ENCODE assay signal across 11 cellular contexts in genomic region chr15:29566914-29567313, GRCh38.
A peak's percentile ranks its signal among the peaks of the same experiment; 100 is the strongest.
DNase-seq lines count a peak whose midpoint lies in the region; ATAC-seq and TF ChIP-seq lines count a peak whose summit lies in the region.
"Had no signal": no experiment of that assay in that cellular context is flagged by ENCODE, and none has a peak within 500 bp of the region (broad histone marks: within the 10 kb centered on the region; RNA-seq: fewer than 3 reads in every experiment).

No MANE protein-coding gene starts in this region.

- no peaks in the 10 kb centered on the region for H3K9me2 ChIP-seq in HCT116 (ENCODE audit: insufficient read depth)

- BruUV-seq in HCT116 (replicated peaks; lab: Mats Ljungman, UMichigan), result no TSS peak

- H3K4me1 Mint-ChIP-seq in WTC11, result peaks cover 25% of the 10 kb centered on the region
- peaks cover 21% of the 10 kb centered on the region for H3K4me1 Mint-ChIP-seq in neural crest cell
- peaks cover 11% of the 10 kb centered on the region for H3K4me1 Mint-ChIP-seq in CD8-positive, alpha-beta T cell (ENCODE audit: low read depth)

- intact Hi-C loops in HCT116 (cut with micrococcal nuclease), result loop anchor here (10.0 kb wide), 2 partner anchors 52 to 572 kb away; no protein-coding TSS in a partner anchor
- intact Hi-C loops in CD8-positive, alpha-beta T cell (cut with DNase I, micrococcal nuclease), result no loop called here

- H3K27me3 Mint-ChIP-seq in WTC11 (ENCODE audit: low read depth) (peaks cover 18% of the 10 kb centered on the region), neural crest cell (ENCODE audit: low read depth) (peaks cover 46% of the 10 kb centered on the region)
- H3K27me3 Mint-ChIP-seq in CD8-positive, alpha-beta T cell (ENCODE audit: low read depth), result peaks cover 31% of the 10 kb centered on the region

- RAD21 ChIA-PET in HCT116 (lab: Charles Lee; ENCODE audit: low non-redundant PET in 1 of 2, low total read pairs in 2 of 2, uncharacterized antibody in 2 of 2, unreplicated experiment in 2 of 2), result no interaction called here

- peaks cover 5 to 31% (median 20%) of the 10 kb centered on the region in 11 experiments; a peak in 21 of 22 replicates for H3K9me3 ChIP-seq in BLaER1 treated with 17β-estradiol and CSF1 and Interleukin-3, amounts not matched to agents 10 nM and 100 nM (replicated peaks in 1 of 11)
- H3K9me3 ChIP-seq in HCT116 (ENCODE audit: control insufficient read depth in 1 of 2, insufficient read depth in 1 of 2, low read depth in 1 of 2, low read length in 2 of 2), result no peaks in the 10 kb centered on the region
- no peaks in the 10 kb centered on the region for H3K9me3 ChIP-seq in CD8-positive, alpha-beta T cell (ENCODE audit: low read length)
- H3K9me3 ChIP-seq: SJCRH30 had no signal

- peak overlapping the region in 6 of 11 experiments; percentile 12 to 56 (median 31); a peak in 8 of 22 replicates for H3K4me2 ChIP-seq in BLaER1 treated with 17β-estradiol and CSF1 and Interleukin-3, amounts not matched to agents 10 nM and 100 nM
- H3K4me2 ChIP-seq in HCT116 (ENCODE audit: low read length), result 0 out of 2 replicates have a peak overlapping the region, but pooled peaks have one; percentile 14

- H3K4me3 ChIP-seq in BLaER1 treated with 17β-estradiol and CSF1 and Interleukin-3, amounts not matched to agents 10 nM and 100 nM, result no peak overlapping the region
- no peak overlapping the region for H3K4me3 ChIP-seq in HCT116 (replicated peaks in 1 of 2; ENCODE audit: low read depth in 1 of 2, low read length in 2 of 2)
- H3K4me3 ChIP-seq in CD8-positive, alpha-beta T cell (ENCODE audit: low read depth, low read length), result no peak overlapping the region
- H3K4me3 ChIP-seq: SJCRH30 had no signal

- H3K36me3 Mint-ChIP-seq in WTC11, result peaks cover 2% of the 10 kb centered on the region; the same call in 1 of the 2 replicates
- H3K36me3 Mint-ChIP-seq in neural crest cell (ENCODE audit: low read depth), result peaks cover 2% of the 10 kb centered on the region
- H3K36me3 Mint-ChIP-seq in CD8-positive, alpha-beta T cell, result no peaks in the 10 kb centered on the region

- no peak overlapping the region for H2AFZ ChIP-seq in HCT116 (ENCODE audit: low read depth, low read length, poor library complexity, severe bottlenecking)

- TF ChIP-seq CTCF in HCT116 (IDR thresholded peaks at IDR 0.05 in 2 of 3, conservative IDR thresholded peaks at IDR 0.05 in 1 of 3; ENCODE audit: borderline replicate concordance in 1 of 3, insufficient read depth in 1 of 3, low read depth in 2 of 3, low read length in 2 of 3) (no peak), WTC11 (IDR thresholded peaks at IDR 0.05) (no peak), neural crest cell (conservative IDR thresholded peaks at IDR 0.05) (no peak)
- no peak for TF ChIP-seq CTCF in CD8-positive, alpha-beta T cell (IDR thresholded peaks at IDR 0.05)

- ATAC-seq in HCT116 (peak; percentile 43), WTC11 (no peak; the same call in 1 of the 2 replicates)
- ATAC-seq in CD8-positive, alpha-beta T cell, result no peak

- POLR2A ChIA-PET in HCT116 (lab: Charles Lee) (no interaction called here), WTC11 (lab: Charles Lee) (no interaction called here)
- POLR2A ChIA-PET in CD8-positive, alpha-beta T cell (lab: Charles Lee), result no interaction called here

- H3K27ac Mint-ChIP-seq in WTC11 (peak overlapping the region; percentile 94; the same call in 1 of the 2 replicates), neural crest cell (ENCODE audit: unreplicated experiment) (no peak overlapping the region)
- H3K27ac Mint-ChIP-seq in CD8-positive, alpha-beta T cell, result no peak overlapping the region

- no peaks in the 10 kb centered on the region for H4K20me1 ChIP-seq in BLaER1 treated with 17β-estradiol and CSF1 and Interleukin-3, amounts not matched to agents 10 nM and 100 nM
- no peaks in the 10 kb centered on the region for H4K20me1 ChIP-seq in HCT116 (ENCODE audit: insufficient read depth)

- no peak overlapping the region for H3K9ac ChIP-seq in BLaER1 treated with 17β-estradiol and CSF1 and Interleukin-3, amounts not matched to agents 10 nM and 100 nM
- H3K9ac ChIP-seq in HCT116 (ENCODE audit: low read length), result no peak overlapping the region

- H3K79me2 ChIP-seq in HCT116 (ENCODE audit: insufficient read depth, low read length), result no peaks in the 10 kb centered on the region

- H3K9me3 Mint-ChIP-seq in WTC11, result peaks cover 8% of the 10 kb centered on the region
- no peaks in the 10 kb centered on the region for H3K9me3 Mint-ChIP-seq in neural crest cell
- no peaks in the 10 kb centered on the region for H3K9me3 Mint-ChIP-seq in CD8-positive, alpha-beta T cell

- H3K4me3 Mint-ChIP-seq in WTC11, result no peak overlapping the region
- H3K4me3 Mint-ChIP-seq in neural crest cell, result peak overlapping the region; percentile 25
- H3K4me3 Mint-ChIP-seq in CD8-positive, alpha-beta T cell, result no peak overlapping the region

- no peak for TF ChIP-seq RAD21 in HCT116 (IDR thresholded peaks at IDR 0.05; ENCODE audit: low read depth)

- no peak for TF ChIP-seq POLR2A in HCT116 (IDR thresholded peaks at IDR 0.05; ENCODE audit: borderline replicate concordance, extremely low read depth, insufficient read depth, insufficient read length)

- DNase-seq in HCT116 (ENCODE audit: low read depth, low spot score) (no peak), WTC11 (ENCODE audit: low spot score) (peak; percentile 39), neural crest cell (ENCODE audit: low read depth, low spot score) (no peak)
- DNase-seq in CD8-positive, alpha-beta T cell, result no peak
- DNase-seq in activated T-cell treated with anti-CD3 and anti-CD28 coated beads, Interleukin-2, amount 50 U/mL, for 48 hours, result no peak
- no peak for DNase-seq in stimulated activated CD4-positive, alpha-beta T cell treated with anti-CD3 and anti-CD28 coated beads, Interleukin-4, amount 100 ng/mL, for 1 hour
- DNase-seq: HCEC 1CT, IMR-90, NCI-H1694, SJCRH30 had no signal

- H3K4me1 ChIP-seq in BLaER1 treated with 17β-estradiol and CSF1 and Interleukin-3, amounts not matched to agents 10 nM and 100 nM, result peaks cover 0 to 41% (median 20%) of the 10 kb centered on the region in 10 experiments; a peak in 15 of 20 replicates
- peaks cover 7% of the 10 kb centered on the region in 2 experiments; a peak in 3 of 4 replicates for H3K4me1 ChIP-seq in HCT116 (ENCODE audit: control insufficient read depth in 1 of 2, insufficient read depth in 2 of 2, low read length in 2 of 2)
- H3K4me1 ChIP-seq in CD8-positive, alpha-beta T cell (ENCODE audit: insufficient read depth, low read length), result no peaks in the 10 kb centered on the region
- H3K4me1 ChIP-seq: SJCRH30 had no signal

- H3K27ac ChIP-seq in BLaER1 treated with 17β-estradiol and CSF1 and Interleukin-3, amounts not matched to agents 10 nM and 100 nM, result no peak overlapping the region
- H3K27ac ChIP-seq in HCT116 (ENCODE audit: low read depth, low read length), result no peak overlapping the region
- H3K27ac ChIP-seq in CD8-positive, alpha-beta T cell (ENCODE audit: low read depth, low read length), result no peak overlapping the region
- H3K27ac ChIP-seq: SJCRH30 had no signal

- CTCF ChIA-PET in HCT116 (lab: Charles Lee), result interaction anchor here (3.1 kb wide), 1 partner anchor 116 kb away, joined by 9 read pairs; no protein-coding TSS in a partner anchor
- CTCF ChIA-PET in WTC11 (lab: Charles Lee), result interaction anchor here (0.9 to 3.7 kb wide), 3 partner anchors 46 to 427 kb away, joined by 3 to 24 read pairs (median 6); no protein-coding TSS in a partner anchor
- CTCF ChIA-PET in CD8-positive, alpha-beta T cell (lab: Charles Lee), result no interaction called here

- H3K27me3 ChIP-seq in BLaER1 treated with 17β-estradiol and CSF1 and Interleukin-3, amounts not matched to agents 10 nM and 100 nM, result no peaks in the 10 kb centered on the region
- H3K27me3 ChIP-seq in HCT116 (ENCODE audit: insufficient read depth, low read length), result peaks cover 6% of the 10 kb centered on the region; the same call in 1 of the 2 replicates
- peaks cover 7% of the 10 kb centered on the region for H3K27me3 ChIP-seq in CD8-positive, alpha-beta T cell (ENCODE audit: insufficient read depth, low read length)
- H3K27me3 ChIP-seq: SJCRH30 had no signal

- no peaks in the 10 kb centered on the region for H3K36me3 ChIP-seq in BLaER1 treated with 17β-estradiol and CSF1 and Interleukin-3, amounts not matched to agents 10 nM and 100 nM
- no peaks in the 10 kb centered on the region for H3K36me3 ChIP-seq in HCT116 (ENCODE audit: control insufficient read depth in 1 of 2, insufficient read depth in 2 of 2, low read length in 2 of 2)
- no peaks in the 10 kb centered on the region for H3K36me3 ChIP-seq in CD8-positive, alpha-beta T cell (ENCODE audit: insufficient read depth, low read length)
- H3K36me3 ChIP-seq: SJCRH30 had no signal

TF ChIP-seq in HCT116, 20 proteins besides CTCF, POLR2A, EP300 and RAD21 (continues in another document):
- no peak for TF ChIP-seq SP1 (IDR thresholded peaks at IDR 0.05; ENCODE audit: low read depth)
- no peak for TF ChIP-seq ZFX (IDR thresholded peaks at IDR 0.05)
- TF ChIP-seq EGR1 (IDR thresholded peaks at IDR 0.05; ENCODE audit: low read depth), result no peak

TF ChIP-seq in WTC11, 78 proteins besides CTCF, POLR2A, EP300 and RAD21 (continues in another document):
- TF ChIP-seq USF2 (CRISPR knock-in tag; IDR thresholded peaks at IDR 0.05), result no peak
